Comparison of ENCODE assay signal across 1 cellular context in the genomic region with DNA sequence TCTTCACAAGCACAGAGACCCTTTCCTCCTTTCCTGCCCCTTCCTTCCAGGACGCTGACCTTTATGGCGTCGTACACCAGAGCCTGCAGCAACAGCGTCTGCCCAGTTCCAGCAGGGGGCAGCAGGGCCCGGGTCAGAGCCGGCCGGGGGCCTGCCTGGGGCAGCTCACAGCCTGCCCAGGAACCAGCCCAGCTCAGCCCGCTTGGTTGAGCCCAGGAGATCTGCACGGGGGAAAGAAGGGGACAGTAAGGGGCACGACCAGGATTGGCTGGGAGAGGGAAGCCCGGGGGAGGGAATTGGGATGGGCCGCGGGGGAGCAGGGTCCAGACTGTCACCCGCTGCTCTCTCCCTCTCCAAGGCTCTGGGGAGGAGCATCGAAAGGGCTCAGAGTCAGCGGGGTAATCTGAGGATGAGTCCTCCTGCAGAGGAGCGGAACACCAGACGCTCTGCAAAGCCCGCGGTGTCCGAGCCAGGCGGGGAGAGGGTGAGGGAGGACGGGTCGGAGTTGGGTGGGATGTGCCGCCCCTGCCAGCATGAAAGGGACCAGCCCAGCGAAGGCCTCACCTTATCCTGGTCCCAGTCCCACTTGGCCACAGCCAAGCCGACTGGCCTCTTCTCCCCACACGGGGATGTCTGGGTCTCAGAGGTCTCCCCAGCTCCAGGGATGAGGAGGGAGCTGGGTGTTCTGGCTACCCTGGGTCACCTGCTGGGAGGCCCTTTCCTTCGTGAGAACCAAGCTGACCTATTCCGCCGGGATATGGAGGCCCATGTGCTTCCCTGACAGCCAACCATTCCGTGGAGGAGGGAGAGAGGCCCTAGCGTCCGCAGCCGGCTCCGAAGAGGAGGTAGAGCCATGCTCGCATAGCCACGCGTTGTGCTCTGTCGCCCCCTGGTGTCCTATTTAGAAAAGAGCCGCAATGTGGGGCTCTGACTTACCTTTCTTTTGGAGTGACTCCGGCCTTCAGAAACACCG.
TF ChIP-seq lines count a peak whose summit lies in the region.

No MANE protein-coding gene starts in this region.

TF ChIP-seq in WTC11, 78 proteins besides CTCF, POLR2A, EP300 and RAD21 (continued from another document and continues in another):
- TF ChIP-seq FOXP1 (CRISPR knock-in tag; IDR thresholded peaks at IDR 0.05; ENCODE audit: borderline replicate concordance) = peak; percentile 78; the same call in 1 of the 2 replicates
- TF ChIP-seq, protein P1, sequence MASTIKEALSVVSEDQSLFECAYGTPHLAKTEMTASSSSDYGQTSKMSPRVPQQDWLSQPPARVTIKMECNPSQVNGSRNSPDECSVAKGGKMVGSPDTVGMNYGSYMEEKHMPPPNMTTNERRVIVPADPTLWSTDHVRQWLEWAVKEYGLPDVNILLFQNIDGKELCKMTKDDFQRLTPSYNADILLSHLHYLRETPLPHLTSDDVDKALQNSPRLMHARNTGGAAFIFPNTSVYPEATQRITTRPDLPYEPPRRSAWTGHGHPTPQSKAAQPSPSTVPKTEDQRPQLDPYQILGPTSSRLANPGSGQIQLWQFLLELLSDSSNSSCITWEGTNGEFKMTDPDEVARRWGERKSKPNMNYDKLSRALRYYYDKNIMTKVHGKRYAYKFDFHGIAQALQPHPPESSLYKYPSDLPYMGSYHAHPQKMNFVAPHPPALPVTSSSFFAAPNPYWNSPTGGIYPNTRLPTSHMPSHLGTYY (CRISPR knock-in tag; IDR thresholded peaks at IDR 0.05) = no peak
- TF ChIP-seq ZBTB21 (CRISPR knock-in tag; IDR thresholded peaks at IDR 0.05; ENCODE audit: borderline replicate concordance) = no peak
- no peak for TF ChIP-seq NFATC4 (CRISPR knock-in tag; IDR thresholded peaks at IDR 0.05)
- no peak for TF ChIP-seq HMGA2 (CRISPR knock-in tag; IDR thresholded peaks at IDR 0.05)
- TF ChIP-seq, protein P2, sequence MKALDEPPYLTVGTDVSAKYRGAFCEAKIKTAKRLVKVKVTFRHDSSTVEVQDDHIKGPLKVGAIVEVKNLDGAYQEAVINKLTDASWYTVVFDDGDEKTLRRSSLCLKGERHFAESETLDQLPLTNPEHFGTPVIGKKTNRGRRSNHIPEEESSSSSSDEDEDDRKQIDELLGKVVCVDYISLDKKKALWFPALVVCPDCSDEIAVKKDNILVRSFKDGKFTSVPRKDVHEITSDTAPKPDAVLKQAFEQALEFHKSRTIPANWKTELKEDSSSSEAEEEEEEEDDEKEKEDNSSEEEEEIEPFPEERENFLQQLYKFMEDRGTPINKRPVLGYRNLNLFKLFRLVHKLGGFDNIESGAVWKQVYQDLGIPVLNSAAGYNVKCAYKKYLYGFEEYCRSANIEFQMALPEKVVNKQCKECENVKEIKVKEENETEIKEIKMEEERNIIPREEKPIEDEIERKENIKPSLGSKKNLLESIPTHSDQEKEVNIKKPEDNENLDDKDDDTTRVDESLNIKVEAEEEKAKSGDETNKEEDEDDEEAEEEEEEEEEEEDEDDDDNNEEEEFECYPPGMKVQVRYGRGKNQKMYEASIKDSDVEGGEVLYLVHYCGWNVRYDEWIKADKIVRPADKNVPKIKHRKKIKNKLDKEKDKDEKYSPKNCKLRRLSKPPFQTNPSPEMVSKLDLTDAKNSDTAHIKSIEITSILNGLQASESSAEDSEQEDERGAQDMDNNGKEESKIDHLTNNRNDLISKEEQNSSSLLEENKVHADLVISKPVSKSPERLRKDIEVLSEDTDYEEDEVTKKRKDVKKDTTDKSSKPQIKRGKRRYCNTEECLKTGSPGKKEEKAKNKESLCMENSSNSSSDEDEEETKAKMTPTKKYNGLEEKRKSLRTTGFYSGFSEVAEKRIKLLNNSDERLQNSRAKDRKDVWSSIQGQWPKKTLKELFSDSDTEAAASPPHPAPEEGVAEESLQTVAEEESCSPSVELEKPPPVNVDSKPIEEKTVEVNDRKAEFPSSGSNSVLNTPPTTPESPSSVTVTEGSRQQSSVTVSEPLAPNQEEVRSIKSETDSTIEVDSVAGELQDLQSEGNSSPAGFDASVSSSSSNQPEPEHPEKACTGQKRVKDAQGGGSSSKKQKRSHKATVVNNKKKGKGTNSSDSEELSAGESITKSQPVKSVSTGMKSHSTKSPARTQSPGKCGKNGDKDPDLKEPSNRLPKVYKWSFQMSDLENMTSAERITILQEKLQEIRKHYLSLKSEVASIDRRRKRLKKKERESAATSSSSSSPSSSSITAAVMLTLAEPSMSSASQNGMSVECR (CRISPR knock-in tag; IDR thresholded peaks at IDR 0.05; ENCODE audit: borderline replicate concordance) = peak; percentile 38; the same call in 1 of the 2 replicates
- no peak for TF ChIP-seq SMAD4 (CRISPR knock-in tag; IDR thresholded peaks at IDR 0.05)
- TF ChIP-seq, protein P3, sequence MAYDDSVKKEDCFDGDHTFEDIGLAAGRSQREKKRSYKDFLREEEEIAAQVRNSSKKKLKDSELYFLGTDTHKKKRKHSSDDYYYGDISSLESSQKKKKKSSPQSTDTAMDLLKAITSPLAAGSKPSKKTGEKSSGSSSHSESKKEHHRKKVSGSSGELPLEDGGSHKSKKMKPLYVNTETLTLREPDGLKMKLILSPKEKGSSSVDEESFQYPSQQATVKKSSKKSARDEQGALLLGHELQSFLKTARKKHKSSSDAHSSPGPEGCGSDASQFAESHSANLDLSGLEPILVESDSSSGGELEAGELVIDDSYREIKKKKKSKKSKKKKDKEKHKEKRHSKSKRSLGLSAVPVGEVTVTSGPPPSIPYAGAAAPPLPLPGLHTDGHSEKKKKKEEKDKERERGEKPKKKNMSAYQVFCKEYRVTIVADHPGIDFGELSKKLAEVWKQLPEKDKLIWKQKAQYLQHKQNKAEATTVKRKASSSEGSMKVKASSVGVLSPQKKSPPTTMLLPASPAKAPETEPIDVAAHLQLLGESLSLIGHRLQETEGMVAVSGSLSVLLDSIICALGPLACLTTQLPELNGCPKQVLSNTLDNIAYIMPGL (CRISPR knock-in tag; IDR thresholded peaks at IDR 0.05) = peak; percentile 87; the same call in 1 of the 2 replicates
- TF ChIP-seq, protein P4, sequence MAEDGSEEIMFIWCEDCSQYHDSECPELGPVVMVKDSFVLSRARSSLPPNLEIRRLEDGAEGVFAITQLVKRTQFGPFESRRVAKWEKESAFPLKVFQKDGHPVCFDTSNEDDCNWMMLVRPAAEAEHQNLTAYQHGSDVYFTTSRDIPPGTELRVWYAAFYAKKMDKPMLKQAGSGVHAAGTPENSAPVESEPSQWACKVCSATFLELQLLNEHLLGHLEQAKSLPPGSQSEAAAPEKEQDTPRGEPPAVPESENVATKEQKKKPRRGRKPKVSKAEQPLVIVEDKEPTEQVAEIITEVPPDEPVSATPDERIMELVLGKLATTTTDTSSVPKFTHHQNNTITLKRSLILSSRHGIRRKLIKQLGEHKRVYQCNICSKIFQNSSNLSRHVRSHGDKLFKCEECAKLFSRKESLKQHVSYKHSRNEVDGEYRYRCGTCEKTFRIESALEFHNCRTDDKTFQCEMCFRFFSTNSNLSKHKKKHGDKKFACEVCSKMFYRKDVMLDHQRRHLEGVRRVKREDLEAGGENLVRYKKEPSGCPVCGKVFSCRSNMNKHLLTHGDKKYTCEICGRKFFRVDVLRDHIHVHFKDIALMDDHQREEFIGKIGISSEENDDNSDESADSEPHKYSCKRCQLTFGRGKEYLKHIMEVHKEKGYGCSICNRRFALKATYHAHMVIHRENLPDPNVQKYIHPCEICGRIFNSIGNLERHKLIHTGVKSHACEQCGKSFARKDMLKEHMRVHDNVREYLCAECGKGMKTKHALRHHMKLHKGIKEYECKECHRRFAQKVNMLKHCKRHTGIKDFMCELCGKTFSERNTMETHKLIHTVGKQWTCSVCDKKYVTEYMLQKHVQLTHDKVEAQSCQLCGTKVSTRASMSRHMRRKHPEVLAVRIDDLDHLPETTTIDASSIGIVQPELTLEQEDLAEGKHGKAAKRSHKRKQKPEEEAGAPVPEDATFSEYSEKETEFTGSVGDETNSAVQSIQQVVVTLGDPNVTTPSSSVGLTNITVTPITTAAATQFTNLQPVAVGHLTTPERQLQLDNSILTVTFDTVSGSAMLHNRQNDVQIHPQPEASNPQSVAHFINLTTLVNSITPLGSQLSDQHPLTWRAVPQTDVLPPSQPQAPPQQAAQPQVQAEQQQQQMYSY (CRISPR knock-in tag; IDR thresholded peaks at IDR 0.05) = no peak
- TF ChIP-seq NR3C1 (CRISPR knock-in tag; conservative IDR thresholded peaks at IDR 0.05; ENCODE audit: low read depth) = no peak
- peak; percentile 1; the same call in 1 of the 2 replicates for TF ChIP-seq CREM (CRISPR knock-in tag; IDR thresholded peaks at IDR 0.05)
- TF ChIP-seq, protein P5, sequence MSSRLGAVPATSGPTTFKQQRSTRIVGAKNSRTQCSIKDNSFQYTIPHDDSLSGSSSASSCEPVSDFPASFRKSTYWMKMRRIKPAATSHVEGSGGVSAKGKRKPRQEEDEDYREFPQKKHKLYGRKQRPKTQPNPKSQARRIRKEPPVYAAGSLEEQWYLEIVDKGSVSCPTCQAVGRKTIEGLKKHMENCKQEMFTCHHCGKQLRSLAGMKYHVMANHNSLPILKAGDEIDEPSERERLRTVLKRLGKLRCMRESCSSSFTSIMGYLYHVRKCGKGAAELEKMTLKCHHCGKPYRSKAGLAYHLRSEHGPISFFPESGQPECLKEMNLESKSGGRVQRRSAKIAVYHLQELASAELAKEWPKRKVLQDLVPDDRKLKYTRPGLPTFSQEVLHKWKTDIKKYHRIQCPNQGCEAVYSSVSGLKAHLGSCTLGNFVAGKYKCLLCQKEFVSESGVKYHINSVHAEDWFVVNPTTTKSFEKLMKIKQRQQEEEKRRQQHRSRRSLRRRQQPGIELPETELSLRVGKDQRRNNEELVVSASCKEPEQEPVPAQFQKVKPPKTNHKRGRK (CRISPR knock-in tag; IDR thresholded peaks at IDR 0.05; ENCODE audit: borderline replicate concordance) = no peak
- no peak for TF ChIP-seq NR1H2 (CRISPR knock-in tag; IDR thresholded peaks at IDR 0.05)
- TF ChIP-seq TEAD1 (CRISPR knock-in tag; IDR thresholded peaks at IDR 0.05) = no peak
- TF ChIP-seq JAZF1 (CRISPR knock-in tag; IDR thresholded peaks at IDR 0.05) = no peak
- no peak for TF ChIP-seq EMX1 (CRISPR knock-in tag; IDR thresholded peaks at IDR 0.05)
- TF ChIP-seq, protein P6, sequence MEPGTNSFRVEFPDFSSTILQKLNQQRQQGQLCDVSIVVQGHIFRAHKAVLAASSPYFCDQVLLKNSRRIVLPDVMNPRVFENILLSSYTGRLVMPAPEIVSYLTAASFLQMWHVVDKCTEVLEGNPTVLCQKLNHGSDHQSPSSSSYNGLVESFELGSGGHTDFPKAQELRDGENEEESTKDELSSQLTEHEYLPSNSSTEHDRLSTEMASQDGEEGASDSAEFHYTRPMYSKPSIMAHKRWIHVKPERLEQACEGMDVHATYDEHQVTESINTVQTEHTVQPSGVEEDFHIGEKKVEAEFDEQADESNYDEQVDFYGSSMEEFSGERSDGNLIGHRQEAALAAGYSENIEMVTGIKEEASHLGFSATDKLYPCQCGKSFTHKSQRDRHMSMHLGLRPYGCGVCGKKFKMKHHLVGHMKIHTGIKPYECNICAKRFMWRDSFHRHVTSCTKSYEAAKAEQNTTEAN (CRISPR knock-in tag; IDR thresholded peaks at IDR 0.05) = no peak
- no peak for TF ChIP-seq TCF7 (CRISPR knock-in tag; IDR thresholded peaks at IDR 0.05; ENCODE audit: low read depth)
- TF ChIP-seq, protein P7, sequence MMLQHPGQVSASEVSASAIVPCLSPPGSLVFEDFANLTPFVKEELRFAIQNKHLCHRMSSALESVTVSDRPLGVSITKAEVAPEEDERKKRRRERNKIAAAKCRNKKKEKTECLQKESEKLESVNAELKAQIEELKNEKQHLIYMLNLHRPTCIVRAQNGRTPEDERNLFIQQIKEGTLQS (CRISPR knock-in tag; conservative IDR thresholded peaks at IDR 0.05) = no peak
- TF ChIP-seq TP53 (CRISPR knock-in tag; IDR thresholded peaks at IDR 0.05) = no peak
- no peak for TF ChIP-seq JUN (CRISPR knock-in tag; IDR thresholded peaks at IDR 0.05)
- no peak for TF ChIP-seq ZNF317 (CRISPR knock-in tag; IDR thresholded peaks at IDR 0.05; ENCODE audit: borderline replicate concordance, low read depth)
- TF ChIP-seq, protein P8, sequence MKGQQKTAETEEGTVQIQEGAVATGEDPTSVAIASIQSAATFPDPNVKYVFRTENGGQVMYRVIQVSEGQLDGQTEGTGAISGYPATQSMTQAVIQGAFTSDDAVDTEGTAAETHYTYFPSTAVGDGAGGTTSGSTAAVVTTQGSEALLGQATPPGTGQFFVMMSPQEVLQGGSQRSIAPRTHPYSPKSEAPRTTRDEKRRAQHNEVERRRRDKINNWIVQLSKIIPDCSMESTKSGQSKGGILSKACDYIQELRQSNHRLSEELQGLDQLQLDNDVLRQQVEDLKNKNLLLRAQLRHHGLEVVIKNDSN (CRISPR knock-in tag; IDR thresholded peaks at IDR 0.05) = no peak
- no peak for TF ChIP-seq OVOL2 (CRISPR knock-in tag; IDR thresholded peaks at IDR 0.05; ENCODE audit: borderline replicate concordance)
- TF ChIP-seq ZNF232 (CRISPR knock-in tag; IDR thresholded peaks at IDR 0.05) = no peak
- TF ChIP-seq, protein P9, sequence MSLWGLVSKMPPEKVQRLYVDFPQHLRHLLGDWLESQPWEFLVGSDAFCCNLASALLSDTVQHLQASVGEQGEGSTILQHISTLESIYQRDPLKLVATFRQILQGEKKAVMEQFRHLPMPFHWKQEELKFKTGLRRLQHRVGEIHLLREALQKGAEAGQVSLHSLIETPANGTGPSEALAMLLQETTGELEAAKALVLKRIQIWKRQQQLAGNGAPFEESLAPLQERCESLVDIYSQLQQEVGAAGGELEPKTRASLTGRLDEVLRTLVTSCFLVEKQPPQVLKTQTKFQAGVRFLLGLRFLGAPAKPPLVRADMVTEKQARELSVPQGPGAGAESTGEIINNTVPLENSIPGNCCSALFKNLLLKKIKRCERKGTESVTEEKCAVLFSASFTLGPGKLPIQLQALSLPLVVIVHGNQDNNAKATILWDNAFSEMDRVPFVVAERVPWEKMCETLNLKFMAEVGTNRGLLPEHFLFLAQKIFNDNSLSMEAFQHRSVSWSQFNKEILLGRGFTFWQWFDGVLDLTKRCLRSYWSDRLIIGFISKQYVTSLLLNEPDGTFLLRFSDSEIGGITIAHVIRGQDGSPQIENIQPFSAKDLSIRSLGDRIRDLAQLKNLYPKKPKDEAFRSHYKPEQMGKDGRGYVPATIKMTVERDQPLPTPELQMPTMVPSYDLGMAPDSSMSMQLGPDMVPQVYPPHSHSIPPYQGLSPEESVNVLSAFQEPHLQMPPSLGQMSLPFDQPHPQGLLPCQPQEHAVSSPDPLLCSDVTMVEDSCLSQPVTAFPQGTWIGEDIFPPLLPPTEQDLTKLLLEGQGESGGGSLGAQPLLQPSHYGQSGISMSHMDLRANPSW (CRISPR knock-in tag; conservative IDR thresholded peaks at IDR 0.05; ENCODE audit: low read depth) = no peak
- TF ChIP-seq, protein P10, sequence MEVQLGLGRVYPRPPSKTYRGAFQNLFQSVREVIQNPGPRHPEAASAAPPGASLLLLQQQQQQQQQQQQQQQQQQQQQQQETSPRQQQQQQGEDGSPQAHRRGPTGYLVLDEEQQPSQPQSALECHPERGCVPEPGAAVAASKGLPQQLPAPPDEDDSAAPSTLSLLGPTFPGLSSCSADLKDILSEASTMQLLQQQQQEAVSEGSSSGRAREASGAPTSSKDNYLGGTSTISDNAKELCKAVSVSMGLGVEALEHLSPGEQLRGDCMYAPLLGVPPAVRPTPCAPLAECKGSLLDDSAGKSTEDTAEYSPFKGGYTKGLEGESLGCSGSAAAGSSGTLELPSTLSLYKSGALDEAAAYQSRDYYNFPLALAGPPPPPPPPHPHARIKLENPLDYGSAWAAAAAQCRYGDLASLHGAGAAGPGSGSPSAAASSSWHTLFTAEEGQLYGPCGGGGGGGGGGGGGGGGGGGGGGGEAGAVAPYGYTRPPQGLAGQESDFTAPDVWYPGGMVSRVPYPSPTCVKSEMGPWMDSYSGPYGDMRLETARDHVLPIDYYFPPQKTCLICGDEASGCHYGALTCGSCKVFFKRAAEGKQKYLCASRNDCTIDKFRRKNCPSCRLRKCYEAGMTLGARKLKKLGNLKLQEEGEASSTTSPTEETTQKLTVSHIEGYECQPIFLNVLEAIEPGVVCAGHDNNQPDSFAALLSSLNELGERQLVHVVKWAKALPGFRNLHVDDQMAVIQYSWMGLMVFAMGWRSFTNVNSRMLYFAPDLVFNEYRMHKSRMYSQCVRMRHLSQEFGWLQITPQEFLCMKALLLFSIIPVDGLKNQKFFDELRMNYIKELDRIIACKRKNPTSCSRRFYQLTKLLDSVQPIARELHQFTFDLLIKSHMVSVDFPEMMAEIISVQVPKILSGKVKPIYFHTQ (CRISPR knock-in tag; IDR thresholded peaks at IDR 0.05) = no peak
- no peak; the same call in 1 of the 2 replicates for TF ChIP-seq KAT7 (CRISPR knock-in tag; IDR thresholded peaks at IDR 0.05; ENCODE audit: borderline replicate concordance)
